In genomic region chr11:112227471-112227870, GRCh38 we compare ENCODE assay signal across 10 cellular contexts. TPM values are rescaled to one million over a fixed set of nuclear protein-coding genes. Genes with fewer than 3 reads are reported as not detected.
DNase-seq lines count a peak whose midpoint lies in the region; ATAC-seq and TF ChIP-seq lines count a peak whose summit lies in the region.
"Had no signal": no experiment of that assay in that cellular context is flagged by ENCODE, and none has a peak within 500 bp of the region (broad histone marks: within the 10 kb centered on the region; RNA-seq: fewer than 3 reads in every experiment).

No MANE protein-coding gene starts in this region.

- ATAC-seq in left lung (no peak), GM21423 (IDR thresholded peaks at IDR 0.05; ENCODE audit: unreplicated experiment) (no peak), GM21576 (IDR thresholded peaks at IDR 0.05; ENCODE audit: unreplicated experiment) (no peak)

- H3K27ac Mint-ChIP-seq in activated T-cell treated with anti-CD3 and anti-CD28 coated beads, Interleukin-2, amount 50 U/mL, for 24 hours, result peak overlapping the region; percentile 97

- H3K27ac ChIP-seq in ascending aorta (peak overlapping the region; percentile 93 to 97), left lung (no peak overlapping the region), tibial artery (peak overlapping the region; percentile 13 to 95)

- H3K27me3 Mint-ChIP-seq in activated T-cell treated with anti-CD3 and anti-CD28 coated beads, Interleukin-2, amount 50 U/mL, for 24 hours, result no peaks in the 10 kb centered on the region

- peaks cover 58% of the 10 kb centered on the region for H3K36me3 Mint-ChIP-seq in activated T-cell treated with anti-CD3 and anti-CD28 coated beads, Interleukin-2, amount 50 U/mL, for 24 hours (ENCODE audit: low read depth)

- H3K36me3 ChIP-seq in ascending aorta (peaks cover 5 to 25% of the 10 kb centered on the region in 2 donors), left lung (peaks cover 0 to 22% of the 10 kb centered on the region in 2 donors), tibial artery (peaks cover 21 to 34% (median 26%) of the 10 kb centered on the region in 3 donors)

- no peaks in the 10 kb centered on the region for H3K9me3 Mint-ChIP-seq in activated T-cell treated with anti-CD3 and anti-CD28 coated beads, Interleukin-2, amount 50 U/mL, for 24 hours

- H3K4me1 ChIP-seq in ascending aorta (peaks cover 0 to 10% of the 10 kb centered on the region in 2 donors), left lung (peaks cover 6 to 20% of the 10 kb centered on the region in 2 donors), tibial artery (peaks cover 0 to 18% (median 10%) of the 10 kb centered on the region in 4 donors)

- H3K9me3 ChIP-seq in ascending aorta, result no peaks in the 10 kb centered on the region
- no peaks in the 10 kb centered on the region for H3K9me3 ChIP-seq in left lung
- no peaks in the 10 kb centered on the region for H3K9me3 ChIP-seq in tibial artery

- no peak for TF ChIP-seq CTCF in ascending aorta (IDR thresholded peaks at IDR 0.05)
- TF ChIP-seq CTCF in left lung (IDR thresholded peaks at IDR 0.05), result no peak
- no peak for TF ChIP-seq CTCF in tibial artery (IDR thresholded peaks at IDR 0.05)

- peak overlapping the region; percentile 90 for H3K4me3 Mint-ChIP-seq in activated T-cell treated with anti-CD3 and anti-CD28 coated beads, Interleukin-2, amount 50 U/mL, for 24 hours

- H3K27me3 ChIP-seq in ascending aorta (no peaks in the 10 kb centered on the region), left lung (no peaks in the 10 kb centered on the region), tibial artery (no peaks in the 10 kb centered on the region)

- peaks cover 34% of the 10 kb centered on the region for H3K4me1 Mint-ChIP-seq in activated T-cell treated with anti-CD3 and anti-CD28 coated beads, Interleukin-2, amount 50 U/mL, for 24 hours (ENCODE audit: low read depth)

- intact Hi-C loops in ascending aorta (cut with DNase I), result loop anchor here (5.0 to 10.0 kb wide), 3 partner anchors 453 to 1090 kb away; partner anchors contain the start of gene NCAM1
- intact Hi-C loops in left lung (cut with DNase I), result no loop called here
- intact Hi-C loops in tibial artery (cut with DNase I; ENCODE audit: low total_unique reads), result no loop called here

- DNase-seq in activated T-cell treated with anti-CD3 and anti-CD28 coated beads, Interleukin-2, amount 50 U/mL, for 24 hours, result no peak
- DNase-seq in activated T-cell treated with anti-CD3 and anti-CD28 coated beads, Interleukin-2, amount 50 U/mL, for 1 hour, result no peak
- no peak for DNase-seq in ascending aorta (ENCODE audit: low spot score in 2 of 2)
- no peak for DNase-seq in left lung
- no peak for DNase-seq in tibial artery
- no peak for DNase-seq in NCI-H146 treated with DMSO at 0.1 percent for 48 hours (lab: John Stamatoyannopoulos, UW; ENCODE audit: unreplicated experiment)
- DNase-seq: aorta, NCI-H748 treated with DMSO at 0.1 percent for 48 hours had no signal

- H3K4me3 ChIP-seq in ascending aorta, result peak overlapping the region; percentile 79 to 85
- H3K4me3 ChIP-seq in left lung, result peak overlapping the region; percentile 67 to 79
- peak overlapping the region; percentile 80 to 85 for H3K4me3 ChIP-seq in tibial artery

RNA-seq across cellular contexts. Expression of gene PTS, which starts 1.2 kb away (rescaled TPM):
- 13.5 TPM for total RNA-seq in ascending aorta
- 10 to 100 TPM; 28.2 to 28.4 TPM for total RNA-seq in left lung

RNA-seq across cellular contexts. Expression of gene PLET1, which starts 33.2 kb away (rescaled TPM):
- total RNA-seq in ascending aorta (not detected), left lung (not detected)
- total RNA-seq: aorta had no signal

RNA-seq across cellular contexts. Expression of gene BCO2, which starts 52.2 kb away (rescaled TPM):
- total RNA-seq in ascending aorta (not detected), left lung (1 to 10 TPM; 3.3 to 3.9 TPM)

Comparison
In these comparisons a context has a peak if more than half of its experiments do, and no peak if none do; other contexts are left out.
1. H3K27ac ChIP-seq: peak in ascending aorta (2 of 2) and tibial artery (2 of 2); none in left lung (0 of 2).
2. Peak in every context shown above with its lines, with median percentiles within 50 percentile points of each other: H3K4me3 ChIP-seq.